In the genomic region with DNA sequence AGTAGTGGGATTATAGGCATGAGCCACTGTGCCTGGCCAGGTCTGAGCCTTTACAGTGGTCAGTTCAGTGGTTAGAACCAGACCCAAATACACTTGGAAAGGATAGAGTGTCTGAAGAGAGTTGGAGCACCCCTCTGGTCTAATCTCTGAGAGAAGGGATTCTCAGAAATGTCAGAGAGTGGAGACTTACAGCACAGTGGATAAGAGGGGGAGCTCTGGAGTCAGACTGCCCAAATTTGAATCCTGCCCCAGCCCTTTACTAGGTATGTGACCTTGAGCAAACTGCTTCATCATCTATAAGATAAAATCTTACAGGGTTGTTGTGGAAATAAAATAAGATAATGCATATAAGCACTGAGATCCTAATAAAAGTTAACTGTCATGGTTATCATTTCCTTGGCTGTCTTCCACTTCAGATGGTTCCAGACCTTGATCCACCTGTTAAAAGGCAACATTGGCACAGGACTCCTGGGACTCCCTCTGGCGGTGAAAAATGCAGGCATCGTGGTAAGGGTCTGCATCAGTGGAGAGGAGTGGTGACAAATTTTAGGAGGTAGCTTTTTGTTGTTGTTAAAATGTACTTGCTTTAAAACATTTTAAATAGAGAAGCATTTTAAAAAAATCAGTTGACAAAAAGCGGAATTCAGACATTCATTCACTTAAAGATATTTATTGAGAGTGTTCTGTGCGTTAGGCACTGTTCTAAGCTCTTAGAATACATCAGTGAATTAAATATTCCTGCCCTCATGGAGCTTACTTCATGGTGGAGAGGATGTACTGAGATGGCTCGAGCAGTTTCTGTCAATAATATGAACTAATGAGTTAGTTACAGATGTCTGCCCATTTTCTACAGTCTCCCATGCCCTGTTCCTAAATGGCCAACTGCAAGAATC, we compare ENCODE assay signal across 11 cellular contexts. TPM values are rescaled to one million over a fixed set of nuclear protein-coding genes. Genes with fewer than 3 reads are reported as not detected.
A peak's percentile ranks its signal among the peaks of the same experiment; 100 is the strongest.
DNase-seq lines count a peak whose midpoint lies in the region; ATAC-seq and TF ChIP-seq lines count a peak whose summit lies in the region.
"Had no signal": no experiment of that assay in that cellular context is flagged by ENCODE, and none has a peak within 500 bp of the region (broad histone marks: within the 10 kb centered on the region; RNA-seq: fewer than 3 reads in every experiment).

No MANE protein-coding gene starts in this region.

- intact Hi-C loops in ovary (cut with DNase I) = no loop called here

- H3K27ac ChIP-seq in SU-DHL-6 (ENCODE audit: low read depth, low read length) (no peak overlapping the region), hepatocyte (no peak overlapping the region), smooth muscle cell (ENCODE audit: low read depth) (no peak overlapping the region), ovary (no peak overlapping the region)
- H3K27ac ChIP-seq: spleen had no signal

- H3K27me3 ChIP-seq in SU-DHL-6 (ENCODE audit: low read length) = no peaks in the 10 kb centered on the region
- H3K27me3 ChIP-seq in hepatocyte = no peaks in the 10 kb centered on the region
- H3K27me3 ChIP-seq in smooth muscle cell (ENCODE audit: low read depth) = no peaks in the 10 kb centered on the region
- no peaks in the 10 kb centered on the region for H3K27me3 ChIP-seq in ovary
- H3K27me3 ChIP-seq: spleen had no signal

- no peaks in the 10 kb centered on the region for H3K79me2 ChIP-seq in SU-DHL-6 (ENCODE audit: insufficient read depth, low read length)
- peaks cover 5% of the 10 kb centered on the region for H3K79me2 ChIP-seq in hepatocyte
- no peaks in the 10 kb centered on the region for H3K79me2 ChIP-seq in smooth muscle cell (ENCODE audit: low read depth)

- H2AFZ ChIP-seq in SU-DHL-6 (ENCODE audit: low read depth, low read length, severe bottlenecking) = no peak overlapping the region
- no peak overlapping the region for H2AFZ ChIP-seq in hepatocyte
- no peak overlapping the region for H2AFZ ChIP-seq in smooth muscle cell (ENCODE audit: low read depth)

- 61% methylated on average over 5 of the region's 5 CpGs for WGBS in hepatocyte (ENCODE audit: low lambda C conversion rate, missing lambda C conversion rate)
- 50% methylated on average over 5 of the region's 5 CpGs for WGBS in smooth muscle cell (ENCODE audit: low lambda C conversion rate)
- WGBS in ovary, 3 donors = 49 to 67% (median 53%) methylated on average over 5 of the region's 5 CpGs

- TF ChIP-seq POLR2A in ovary (IDR thresholded peaks at IDR 0.05) = no peak

- H3K4me3 ChIP-seq in SU-DHL-6 (ENCODE audit: insufficient read depth, low read length, poor library complexity, severe bottlenecking) (no peak overlapping the region), hepatocyte (no peak overlapping the region), smooth muscle cell (no peak overlapping the region), ovary (no peak overlapping the region)
- H3K4me3 ChIP-seq: spleen had no signal

- DNase-seq in NCI-H82 (lab: John Stamatoyannopoulos, UW) (peak; percentile 22), NCI-H82 treated with DMSO at 0.1 percent for 48 hours (lab: John Stamatoyannopoulos, UW; ENCODE audit: unreplicated experiment) (no peak), hepatocyte (ENCODE audit: low spot score) (no peak), smooth muscle cell (lab: John Stamatoyannopoulos, UW; ENCODE audit: unreplicated experiment) (no peak), ovary (no peak)
- DNase-seq in stimulated activated CD4-positive, alpha-beta T cell treated with anti-CD3 and anti-CD28 coated beads, Interleukin-4, amount 100 ng/mL, for 1 hour = no peak
- DNase-seq: activated naive CD8-positive, alpha-beta T cell treated with anti-CD3 and anti-CD28 coated beads, Interleukin-2, amount 50 U/mL, for 24 hours; NCI-H2171; spleen had no signal

- H3K4me2 ChIP-seq in SU-DHL-6 (ENCODE audit: low read depth, low read length, poor library complexity, severe bottlenecking) = no peak overlapping the region
- no peak overlapping the region for H3K4me2 ChIP-seq in hepatocyte
- H3K4me2 ChIP-seq in smooth muscle cell = no peak overlapping the region

- no peaks in the 10 kb centered on the region for H3K36me3 ChIP-seq in SU-DHL-6 (ENCODE audit: low read length)
- H3K36me3 ChIP-seq in hepatocyte (replicated peaks; ENCODE audit: insufficient read depth, low read depth) = no peaks in the 10 kb centered on the region
- peaks cover 4% of the 10 kb centered on the region for H3K36me3 ChIP-seq in smooth muscle cell (ENCODE audit: low read depth)
- no peaks in the 10 kb centered on the region for H3K36me3 ChIP-seq in ovary

- no peak for TF ChIP-seq EP300 in ovary (IDR thresholded peaks at IDR 0.05)

- H3K9me3 ChIP-seq in SU-DHL-6 (ENCODE audit: insufficient read depth, low read length) = no peaks in the 10 kb centered on the region
- no peaks in the 10 kb centered on the region for H3K9me3 ChIP-seq in hepatocyte (ENCODE audit: low read depth)
- H3K9me3 ChIP-seq in smooth muscle cell (replicated peaks; ENCODE audit: low read depth) = no peaks in the 10 kb centered on the region
- H3K9me3 ChIP-seq in ovary = no peaks in the 10 kb centered on the region
- H3K9me3 ChIP-seq: spleen had no signal

- H3K4me1 ChIP-seq in hepatocyte (ENCODE audit: insufficient read depth) (no peaks in the 10 kb centered on the region), smooth muscle cell (ENCODE audit: low read depth) (no peaks in the 10 kb centered on the region), ovary (ENCODE audit: insufficient read depth) (no peaks in the 10 kb centered on the region)
- H3K4me1 ChIP-seq: spleen had no signal

- H4K20me1 ChIP-seq in SU-DHL-6 (ENCODE audit: low read depth, low read length) = no peaks in the 10 kb centered on the region
- no peaks in the 10 kb centered on the region for H4K20me1 ChIP-seq in hepatocyte (ENCODE audit: insufficient read depth, poor library complexity, severe bottlenecking)
- H4K20me1 ChIP-seq in smooth muscle cell (ENCODE audit: low read depth) = no peaks in the 10 kb centered on the region

- H3F3A ChIP-seq in SU-DHL-6 (ENCODE audit: insufficient read depth) (no peaks in the 10 kb centered on the region), smooth muscle cell (ENCODE audit: low read depth) (peaks cover 3% of the 10 kb centered on the region)

- no peak for ATAC-seq in HG02798 (IDR thresholded peaks at IDR 0.05; ENCODE audit: poor library complexity, unreplicated experiment)
- ATAC-seq: activated naive CD8-positive, alpha-beta T cell treated with anti-CD3 and anti-CD28 coated beads, Interleukin-2, amount 50 U/mL, for 24 hours had no signal

- H3K9me2 ChIP-seq in SU-DHL-6 (replicated peaks; ENCODE audit: insufficient read depth, low read length) = no peaks in the 10 kb centered on the region
- no peaks in the 10 kb centered on the region for H3K9me2 ChIP-seq in hepatocyte (replicated peaks; ENCODE audit: insufficient read depth)

- H3K9ac ChIP-seq in SU-DHL-6 (ENCODE audit: low read length) (no peak overlapping the region), smooth muscle cell (ENCODE audit: low read depth) (no peak overlapping the region)

- TF ChIP-seq CTCF in SU-DHL-6 (IDR thresholded peaks at IDR 0.05; ENCODE audit: insufficient read depth, low read length, poor library complexity, severe bottlenecking) (peak; percentile 31), hepatocyte (IDR thresholded peaks at IDR 0.05; ENCODE audit: poor library complexity) (peak; percentile 54), smooth muscle cell (IDR thresholded peaks at IDR 0.05; ENCODE audit: borderline replicate concordance, insufficient read depth, poor library complexity, severe bottlenecking) (peak; percentile 36), ovary (IDR thresholded peaks at IDR 0.05) (no peak)

RNA-seq across cellular contexts. Expression of a gene that starts 16.0 kb away (rescaled TPM):
- total RNA-seq in hepatocyte (18.2 and 19.5 TPM in 2 replicates), smooth muscle cell (8.8 and 15.1 TPM in 2 replicates), ovary (1 to 10 TPM; 3.6 to 9.7 (median 5.4) TPM)
- polyA plus RNA-seq in hepatocyte (10.9 and 13.5 TPM in 2 replicates), smooth muscle cell (6.9 and 8.3 TPM in 2 replicates), ovary (1 to 10 TPM; 1.9 to 6.0 TPM)

Comparison
In these comparisons a context has a peak if more than half of its experiments do, and no peak if none do; other contexts are left out.
1. CTCF ChIP-seq: peak in SU-DHL-6 (single experiment), hepatocyte (single experiment) and smooth muscle cell (single experiment); none in ovary (0 of 3).